Comparison of ENCODE assay signal across 1 cellular context in genomic region chr6:128456510-128457244, GRCh38.
TF ChIP-seq lines count a peak whose summit lies in the region.

No MANE protein-coding gene starts in this region.

TF ChIP-seq in WTC11, 78 proteins besides CTCF, POLR2A, EP300 and RAD21 (continued from another document):
- TF ChIP-seq ZNF532 (CRISPR knock-in tag; IDR thresholded peaks at IDR 0.05; ENCODE audit: borderline replicate concordance), result no peak
- TF ChIP-seq CDX4 (CRISPR knock-in tag; IDR thresholded peaks at IDR 0.05; ENCODE audit: borderline replicate concordance), result no peak
- TF ChIP-seq RORB (CRISPR knock-in tag; IDR thresholded peaks at IDR 0.05), result no peak
- TF ChIP-seq SMAD4 (CRISPR knock-in tag; IDR thresholded peaks at IDR 0.05), result no peak
TF ChIP-seq in WTC11: peak in this region for 0.
